In the genomic region with DNA sequence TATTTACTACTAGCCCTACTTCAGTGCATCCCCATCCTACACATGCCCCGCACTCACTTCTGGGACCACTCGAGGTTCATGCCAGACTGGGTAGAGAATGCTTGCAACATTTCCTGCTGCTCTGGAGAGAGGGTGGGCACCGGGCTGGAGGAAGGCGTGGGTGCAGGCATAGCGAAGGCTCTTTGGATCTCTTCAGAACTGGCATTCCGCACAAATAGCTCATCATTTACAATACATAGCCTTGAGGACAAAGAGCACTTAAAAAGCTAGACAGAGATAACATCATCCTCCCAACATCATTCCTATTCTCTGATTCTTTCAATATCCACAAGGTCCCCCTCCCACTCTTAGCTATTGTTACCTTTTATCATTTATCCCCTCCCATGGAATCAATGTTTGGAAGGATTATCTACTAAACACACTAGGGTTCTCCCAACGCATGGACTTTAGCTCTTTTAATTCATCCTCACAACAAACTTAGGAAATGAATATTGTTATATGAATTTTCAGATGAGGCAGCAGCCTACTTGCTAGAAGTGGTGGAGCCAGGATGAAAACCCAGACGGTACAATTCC, we compare ENCODE assay signal across 1 cellular context.
TF ChIP-seq lines count a peak whose summit lies in the region.

No MANE protein-coding gene starts in this region.

TF ChIP-seq in HepG2, 621 proteins besides CTCF, POLR2A, EP300 and RAD21:
- TF ChIP-seq, protein P1, sequence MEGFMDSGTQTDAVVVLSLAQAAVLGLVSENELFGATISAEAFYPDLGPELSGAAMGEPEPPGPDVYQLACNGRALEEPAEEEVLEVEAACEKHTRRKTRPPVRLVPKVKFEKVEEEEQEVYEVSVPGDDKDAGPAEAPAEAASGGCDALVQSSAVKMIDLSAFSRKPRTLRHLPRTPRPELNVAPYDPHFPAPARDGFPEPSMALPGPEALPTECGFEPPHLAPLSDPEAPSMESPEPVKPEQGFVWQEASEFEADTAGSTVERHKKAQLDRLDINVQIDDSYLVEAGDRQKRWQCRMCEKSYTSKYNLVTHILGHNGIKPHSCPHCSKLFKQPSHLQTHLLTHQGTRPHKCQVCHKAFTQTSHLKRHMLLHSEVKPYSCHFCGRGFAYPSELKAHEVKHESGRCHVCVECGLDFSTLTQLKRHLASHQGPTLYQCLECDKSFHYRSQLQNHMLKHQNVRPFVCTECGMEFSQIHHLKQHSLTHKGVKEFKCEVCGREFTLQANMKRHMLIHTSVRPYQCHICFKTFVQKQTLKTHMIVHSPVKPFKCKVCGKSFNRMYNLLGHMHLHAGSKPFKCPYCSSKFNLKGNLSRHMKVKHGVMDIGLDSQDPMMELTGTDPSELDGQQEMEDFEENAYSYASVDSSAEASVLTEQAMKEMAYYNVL (CRISPR knock-in tag; IDR thresholded peaks at IDR 0.05; ENCODE audit: borderline replicate concordance), result no peak
- TF ChIP-seq RBFOX2 (IDR thresholded peaks at IDR 0.05; ENCODE audit: low read depth, low read length) (no peak), NFIB (CRISPR knock-in tag; IDR thresholded peaks at IDR 0.05; ENCODE audit: borderline replicate concordance) (no peak), RAD51 (IDR thresholded peaks at IDR 0.05; ENCODE audit: borderline replicate concordance) (no peak), SNAI1 (CRISPR knock-in tag; IDR thresholded peaks at IDR 0.05; ENCODE audit: borderline replicate concordance) (no peak), ASH2L (IDR thresholded peaks at IDR 0.05; ENCODE audit: insufficient read length, low read depth, low read length) (no peak)
- TF ChIP-seq, protein P2, sequence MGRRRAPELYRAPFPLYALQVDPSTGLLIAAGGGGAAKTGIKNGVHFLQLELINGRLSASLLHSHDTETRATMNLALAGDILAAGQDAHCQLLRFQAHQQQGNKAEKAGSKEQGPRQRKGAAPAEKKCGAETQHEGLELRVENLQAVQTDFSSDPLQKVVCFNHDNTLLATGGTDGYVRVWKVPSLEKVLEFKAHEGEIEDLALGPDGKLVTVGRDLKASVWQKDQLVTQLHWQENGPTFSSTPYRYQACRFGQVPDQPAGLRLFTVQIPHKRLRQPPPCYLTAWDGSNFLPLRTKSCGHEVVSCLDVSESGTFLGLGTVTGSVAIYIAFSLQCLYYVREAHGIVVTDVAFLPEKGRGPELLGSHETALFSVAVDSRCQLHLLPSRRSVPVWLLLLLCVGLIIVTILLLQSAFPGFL (CRISPR knock-in tag; IDR thresholded peaks at IDR 0.05), result no peak
- TF ChIP-seq, protein P3, sequence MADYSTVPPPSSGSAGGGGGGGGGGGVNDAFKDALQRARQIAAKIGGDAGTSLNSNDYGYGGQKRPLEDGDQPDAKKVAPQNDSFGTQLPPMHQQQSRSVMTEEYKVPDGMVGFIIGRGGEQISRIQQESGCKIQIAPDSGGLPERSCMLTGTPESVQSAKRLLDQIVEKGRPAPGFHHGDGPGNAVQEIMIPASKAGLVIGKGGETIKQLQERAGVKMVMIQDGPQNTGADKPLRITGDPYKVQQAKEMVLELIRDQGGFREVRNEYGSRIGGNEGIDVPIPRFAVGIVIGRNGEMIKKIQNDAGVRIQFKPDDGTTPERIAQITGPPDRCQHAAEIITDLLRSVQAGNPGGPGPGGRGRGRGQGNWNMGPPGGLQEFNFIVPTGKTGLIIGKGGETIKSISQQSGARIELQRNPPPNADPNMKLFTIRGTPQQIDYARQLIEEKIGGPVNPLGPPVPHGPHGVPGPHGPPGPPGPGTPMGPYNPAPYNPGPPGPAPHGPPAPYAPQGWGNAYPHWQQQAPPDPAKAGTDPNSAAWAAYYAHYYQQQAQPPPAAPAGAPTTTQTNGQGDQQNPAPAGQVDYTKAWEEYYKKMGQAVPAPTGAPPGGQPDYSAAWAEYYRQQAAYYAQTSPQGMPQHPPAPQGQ (CRISPR knock-in tag; IDR thresholded peaks at IDR 0.05; ENCODE audit: borderline replicate concordance), result no peak
